Comparison of ENCODE assay signal across 1 cellular context in the genomic region with DNA sequence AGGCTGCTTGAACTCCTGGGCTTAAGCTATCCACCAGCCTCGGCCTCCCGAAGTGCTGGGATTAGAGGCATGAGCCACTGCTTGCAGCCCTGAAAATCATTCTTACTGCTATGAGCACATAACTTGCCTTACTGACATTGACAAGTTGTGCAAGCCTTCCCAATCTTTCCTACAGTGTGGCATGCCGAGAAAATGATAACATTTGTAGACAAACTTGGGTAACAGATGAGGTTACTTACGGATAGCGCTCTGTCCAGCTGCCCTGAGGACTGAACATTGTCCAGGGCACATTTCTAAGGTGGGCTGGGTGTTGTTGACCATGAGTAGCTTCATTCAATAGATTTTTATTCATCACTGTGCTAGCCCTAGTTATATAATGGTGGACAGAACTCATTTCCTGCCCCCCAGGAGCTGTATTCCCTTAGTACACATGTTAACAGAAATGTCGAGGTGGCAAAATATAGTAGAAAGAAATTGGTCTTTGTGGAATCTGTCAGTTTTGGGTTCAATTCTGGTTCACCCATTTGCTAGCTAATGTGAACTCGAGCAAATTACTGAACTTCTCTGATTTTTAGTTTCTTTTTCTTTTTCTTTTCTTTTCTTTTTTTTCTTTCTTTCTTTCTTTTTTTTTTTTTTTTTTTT.
A peak's percentile ranks its signal among the peaks of the same experiment; 100 is the strongest.
TF ChIP-seq lines count a peak whose summit lies in the region.

No MANE protein-coding gene starts in this region.

TF ChIP-seq in HepG2, 621 proteins besides CTCF, POLR2A, EP300 and RAD21 (continued from another document and continues in another):
- TF ChIP-seq, protein P1, sequence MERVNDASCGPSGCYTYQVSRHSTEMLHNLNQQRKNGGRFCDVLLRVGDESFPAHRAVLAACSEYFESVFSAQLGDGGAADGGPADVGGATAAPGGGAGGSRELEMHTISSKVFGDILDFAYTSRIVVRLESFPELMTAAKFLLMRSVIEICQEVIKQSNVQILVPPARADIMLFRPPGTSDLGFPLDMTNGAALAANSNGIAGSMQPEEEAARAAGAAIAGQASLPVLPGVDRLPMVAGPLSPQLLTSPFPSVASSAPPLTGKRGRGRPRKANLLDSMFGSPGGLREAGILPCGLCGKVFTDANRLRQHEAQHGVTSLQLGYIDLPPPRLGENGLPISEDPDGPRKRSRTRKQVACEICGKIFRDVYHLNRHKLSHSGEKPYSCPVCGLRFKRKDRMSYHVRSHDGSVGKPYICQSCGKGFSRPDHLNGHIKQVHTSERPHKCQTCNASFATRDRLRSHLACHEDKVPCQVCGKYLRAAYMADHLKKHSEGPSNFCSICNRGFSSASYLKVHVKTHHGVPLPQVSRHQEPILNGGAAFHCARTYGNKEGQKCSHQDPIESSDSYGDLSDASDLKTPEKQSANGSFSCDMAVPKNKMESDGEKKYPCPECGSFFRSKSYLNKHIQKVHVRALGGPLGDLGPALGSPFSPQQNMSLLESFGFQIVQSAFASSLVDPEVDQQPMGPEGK (CRISPR knock-in tag; IDR thresholded peaks at IDR 0.05), result 0 out of 2 replicates have a peak, but pooled peaks have one; percentile 23
- TF ChIP-seq ZFP82 (CRISPR knock-in tag; IDR thresholded peaks at IDR 0.05; ENCODE audit: borderline replicate concordance), result no peak
- TF ChIP-seq GLI4 (CRISPR knock-in tag; IDR thresholded peaks at IDR 0.05; ENCODE audit: borderline replicate concordance), result no peak
- TF ChIP-seq ZNF879 (CRISPR knock-in tag; IDR thresholded peaks at IDR 0.05), result no peak
- no peak for TF ChIP-seq RBFOX2 (IDR thresholded peaks at IDR 0.05; ENCODE audit: low read depth, low read length)
- peak; percentile 51; the same call in 1 of the 2 replicates for TF ChIP-seq SOX5 (CRISPR knock-in tag; IDR thresholded peaks at IDR 0.05; ENCODE audit: borderline replicate concordance)
- no peak for TF ChIP-seq ZMAT3 (CRISPR knock-in tag; conservative IDR thresholded peaks at IDR 0.05)
- TF ChIP-seq RORA (CRISPR knock-in tag; IDR thresholded peaks at IDR 0.05), result no peak
- no peak for TF ChIP-seq SOX6 (IDR thresholded peaks at IDR 0.05)
- peak; percentile 75 for TF ChIP-seq SOX6 (CRISPR knock-in tag; IDR thresholded peaks at IDR 0.05)
- TF ChIP-seq MAFF (IDR thresholded peaks at IDR 0.05; ENCODE audit: low read depth, low read length), result peak; percentile 75
- TF ChIP-seq POLR2G (IDR thresholded peaks at IDR 0.05; ENCODE audit: low read depth, low read length), result no peak
- TF ChIP-seq, protein P2, sequence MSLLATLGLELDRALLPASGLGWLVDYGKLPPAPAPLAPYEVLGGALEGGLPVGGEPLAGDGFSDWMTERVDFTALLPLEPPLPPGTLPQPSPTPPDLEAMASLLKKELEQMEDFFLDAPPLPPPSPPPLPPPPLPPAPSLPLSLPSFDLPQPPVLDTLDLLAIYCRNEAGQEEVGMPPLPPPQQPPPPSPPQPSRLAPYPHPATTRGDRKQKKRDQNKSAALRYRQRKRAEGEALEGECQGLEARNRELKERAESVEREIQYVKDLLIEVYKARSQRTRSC (CRISPR knock-in tag; IDR thresholded peaks at IDR 0.05; ENCODE audit: low read depth), result no peak
- TF ChIP-seq DNMT3B (CRISPR knock-in tag; conservative IDR thresholded peaks at IDR 0.05), result no peak
- no peak for TF ChIP-seq ZMYM3 (CRISPR knock-in tag; IDR thresholded peaks at IDR 0.05)
- TF ChIP-seq BCL6 (CRISPR knock-in tag; IDR thresholded peaks at IDR 0.05), result peak; percentile 81
- TF ChIP-seq, protein P3, sequence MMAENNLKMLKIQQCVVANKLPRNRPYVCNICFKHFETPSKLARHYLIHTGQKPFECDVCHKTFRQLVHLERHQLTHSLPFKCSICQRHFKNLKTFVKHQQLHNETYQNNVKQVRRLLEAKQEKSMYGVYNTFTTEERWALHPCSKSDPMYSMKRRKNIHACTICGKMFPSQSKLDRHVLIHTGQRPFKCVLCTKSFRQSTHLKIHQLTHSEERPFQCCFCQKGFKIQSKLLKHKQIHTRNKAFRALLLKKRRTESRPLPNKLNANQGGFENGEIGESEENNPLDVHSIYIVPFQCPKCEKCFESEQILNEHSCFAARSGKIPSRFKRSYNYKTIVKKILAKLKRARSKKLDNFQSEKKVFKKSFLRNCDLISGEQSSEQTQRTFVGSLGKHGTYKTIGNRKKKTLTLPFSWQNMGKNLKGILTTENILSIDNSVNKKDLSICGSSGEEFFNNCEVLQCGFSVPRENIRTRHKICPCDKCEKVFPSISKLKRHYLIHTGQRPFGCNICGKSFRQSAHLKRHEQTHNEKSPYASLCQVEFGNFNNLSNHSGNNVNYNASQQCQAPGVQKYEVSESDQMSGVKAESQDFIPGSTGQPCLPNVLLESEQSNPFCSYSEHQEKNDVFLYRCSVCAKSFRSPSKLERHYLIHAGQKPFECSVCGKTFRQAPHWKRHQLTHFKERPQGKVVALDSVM (CRISPR knock-in tag; IDR thresholded peaks at IDR 0.05), result peak; percentile 16; the same call in 1 of the 2 replicates
- peak; percentile 74; the same call in 1 of the 2 replicates for TF ChIP-seq ZMYM2 (CRISPR knock-in tag; IDR thresholded peaks at IDR 0.05)
- TF ChIP-seq ZNF557 (CRISPR knock-in tag; IDR thresholded peaks at IDR 0.05), result no peak
- TF ChIP-seq, protein P4, sequence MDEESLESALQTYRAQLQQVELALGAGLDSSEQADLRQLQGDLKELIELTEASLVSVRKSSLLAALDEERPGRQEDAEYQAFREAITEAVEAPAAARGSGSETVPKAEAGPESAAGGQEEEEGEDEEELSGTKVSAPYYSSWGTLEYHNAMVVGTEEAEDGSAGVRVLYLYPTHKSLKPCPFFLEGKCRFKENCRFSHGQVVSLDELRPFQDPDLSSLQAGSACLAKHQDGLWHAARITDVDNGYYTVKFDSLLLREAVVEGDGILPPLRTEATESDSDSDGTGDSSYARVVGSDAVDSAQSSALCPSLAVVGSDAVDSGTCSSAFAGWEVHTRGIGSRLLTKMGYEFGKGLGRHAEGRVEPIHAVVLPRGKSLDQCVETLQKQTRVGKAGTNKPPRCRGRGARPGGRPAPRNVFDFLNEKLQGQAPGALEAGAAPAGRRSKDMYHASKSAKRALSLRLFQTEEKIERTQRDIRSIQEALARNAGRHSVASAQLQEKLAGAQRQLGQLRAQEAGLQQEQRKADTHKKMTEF (CRISPR knock-in tag; IDR thresholded peaks at IDR 0.05), result 0 out of 2 replicates have a peak, but pooled peaks have one; percentile 32
- TF ChIP-seq ZSCAN9 (CRISPR knock-in tag; IDR thresholded peaks at IDR 0.05; ENCODE audit: borderline replicate concordance), result 0 out of 2 replicates have a peak, but pooled peaks have one; percentile 28
- TF ChIP-seq, protein P5, sequence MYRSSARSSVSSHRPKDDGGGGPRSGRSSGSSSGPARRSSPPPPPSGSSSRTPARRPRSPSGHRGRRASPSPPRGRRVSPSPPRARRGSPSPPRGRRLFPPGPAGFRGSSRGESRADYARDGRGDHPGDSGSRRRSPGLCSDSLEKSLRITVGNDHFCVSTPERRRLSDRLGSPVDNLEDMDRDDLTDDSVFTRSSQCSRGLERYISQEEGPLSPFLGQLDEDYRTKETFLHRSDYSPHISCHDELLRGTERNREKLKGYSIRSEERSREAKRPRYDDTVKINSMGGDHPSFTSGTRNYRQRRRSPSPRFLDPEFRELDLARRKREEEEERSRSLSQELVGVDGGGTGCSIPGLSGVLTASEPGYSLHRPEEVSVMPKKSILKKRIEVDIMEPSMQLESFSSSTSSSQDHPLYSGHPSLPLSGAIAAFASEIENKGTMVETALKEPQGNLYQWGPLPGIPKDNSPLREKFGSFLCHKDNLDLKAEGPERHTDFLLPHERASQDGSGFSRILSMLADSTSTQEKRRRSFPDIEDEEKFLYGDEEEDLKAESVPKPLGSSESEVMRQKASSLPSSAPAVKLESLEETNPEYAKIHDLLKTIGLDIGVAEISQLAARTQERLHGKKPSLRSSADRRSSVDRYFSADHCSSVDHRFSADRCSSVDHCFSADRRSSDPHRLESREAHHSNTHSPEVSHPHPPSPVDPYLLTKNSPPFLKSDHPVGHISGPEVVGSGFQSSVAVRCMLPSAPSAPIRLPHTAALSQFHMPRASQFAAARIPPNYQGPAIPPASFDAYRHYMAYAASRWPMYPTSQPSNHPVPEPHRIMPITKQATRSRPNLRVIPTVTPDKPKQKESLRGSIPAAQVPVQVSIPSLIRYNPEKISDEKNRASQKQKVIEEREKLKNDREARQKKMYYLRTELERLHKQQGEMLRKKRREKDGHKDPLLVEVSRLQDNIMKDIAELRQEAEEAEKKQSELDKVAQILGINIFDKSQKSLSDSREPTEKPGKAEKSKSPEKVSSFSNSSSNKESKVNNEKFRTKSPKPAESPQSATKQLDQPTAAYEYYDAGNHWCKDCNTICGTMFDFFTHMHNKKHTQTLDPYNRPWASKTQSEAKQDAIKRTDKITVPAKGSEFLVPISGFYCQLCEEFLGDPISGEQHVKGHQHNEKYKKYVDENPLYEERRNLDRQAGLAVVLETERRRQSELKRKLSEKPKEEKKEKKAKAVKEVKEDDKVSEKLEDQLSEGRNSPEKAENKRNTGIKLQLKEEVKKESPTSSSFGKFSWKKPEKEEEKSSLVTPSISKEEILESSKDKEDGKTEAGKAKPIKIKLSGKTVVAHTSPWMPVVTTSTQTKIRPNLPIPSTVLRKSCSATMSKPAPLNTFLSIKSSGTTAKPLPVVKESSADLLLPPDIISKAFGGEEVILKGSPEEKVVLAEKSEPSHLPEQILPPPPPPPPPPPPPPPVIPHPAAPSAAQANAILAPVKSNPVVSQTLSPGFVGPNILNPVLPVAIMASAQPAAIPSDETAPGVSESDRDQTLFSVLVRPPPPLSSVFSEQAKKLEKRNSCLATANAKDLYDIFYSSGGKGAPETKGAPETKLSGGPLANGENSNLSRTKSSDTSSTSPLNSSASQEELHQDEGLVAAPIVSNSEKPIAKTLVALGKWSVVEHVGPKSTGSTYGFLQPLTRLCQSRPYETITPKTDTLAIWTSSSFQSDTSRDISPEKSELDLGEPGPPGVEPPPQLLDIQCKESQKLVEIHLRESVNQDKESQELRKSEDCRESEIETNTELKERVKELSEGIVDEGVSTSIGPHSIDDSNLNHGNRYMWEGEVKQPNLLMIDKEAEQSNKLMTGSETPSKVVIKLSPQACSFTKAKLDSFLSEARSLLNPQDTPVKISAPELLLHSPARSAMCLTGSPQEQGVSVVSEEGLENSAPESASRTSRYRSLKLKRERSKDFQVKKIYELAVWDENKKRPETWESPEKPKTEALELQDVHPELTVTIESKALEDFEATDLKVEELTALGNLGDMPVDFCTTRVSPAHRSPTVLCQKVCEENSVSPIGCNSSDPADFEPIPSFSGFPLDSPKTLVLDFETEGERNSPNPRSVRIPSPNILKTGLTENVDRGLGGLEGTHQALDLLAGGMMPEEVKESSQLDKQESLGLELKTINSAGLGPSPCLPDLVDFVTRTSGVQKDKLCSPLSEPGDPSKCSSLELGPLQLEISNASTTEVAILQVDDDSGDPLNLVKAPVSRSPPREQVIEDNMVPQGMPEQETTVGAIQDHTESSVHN (CRISPR knock-in tag; IDR thresholded peaks at IDR 0.05), result no peak
- TF ChIP-seq EED (CRISPR knock-in tag; IDR thresholded peaks at IDR 0.05), result no peak
- TF ChIP-seq CENPX (CRISPR knock-in tag; IDR thresholded peaks at IDR 0.05), result no peak
- no peak for TF ChIP-seq ISL2 (CRISPR knock-in tag; IDR thresholded peaks at IDR 0.05)
- TF ChIP-seq, protein P6, sequence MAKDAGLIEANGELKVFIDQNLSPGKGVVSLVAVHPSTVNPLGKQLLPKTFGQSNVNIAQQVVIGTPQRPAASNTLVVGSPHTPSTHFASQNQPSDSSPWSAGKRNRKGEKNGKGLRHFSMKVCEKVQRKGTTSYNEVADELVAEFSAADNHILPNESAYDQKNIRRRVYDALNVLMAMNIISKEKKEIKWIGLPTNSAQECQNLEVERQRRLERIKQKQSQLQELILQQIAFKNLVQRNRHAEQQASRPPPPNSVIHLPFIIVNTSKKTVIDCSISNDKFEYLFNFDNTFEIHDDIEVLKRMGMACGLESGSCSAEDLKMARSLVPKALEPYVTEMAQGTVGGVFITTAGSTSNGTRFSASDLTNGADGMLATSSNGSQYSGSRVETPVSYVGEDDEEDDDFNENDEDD (CRISPR knock-in tag; IDR thresholded peaks at IDR 0.05; ENCODE audit: borderline replicate concordance), result no peak
- no peak for TF ChIP-seq ESRRA (CRISPR knock-in tag; IDR thresholded peaks at IDR 0.05; ENCODE audit: low read depth)
- TF ChIP-seq, protein P7, sequence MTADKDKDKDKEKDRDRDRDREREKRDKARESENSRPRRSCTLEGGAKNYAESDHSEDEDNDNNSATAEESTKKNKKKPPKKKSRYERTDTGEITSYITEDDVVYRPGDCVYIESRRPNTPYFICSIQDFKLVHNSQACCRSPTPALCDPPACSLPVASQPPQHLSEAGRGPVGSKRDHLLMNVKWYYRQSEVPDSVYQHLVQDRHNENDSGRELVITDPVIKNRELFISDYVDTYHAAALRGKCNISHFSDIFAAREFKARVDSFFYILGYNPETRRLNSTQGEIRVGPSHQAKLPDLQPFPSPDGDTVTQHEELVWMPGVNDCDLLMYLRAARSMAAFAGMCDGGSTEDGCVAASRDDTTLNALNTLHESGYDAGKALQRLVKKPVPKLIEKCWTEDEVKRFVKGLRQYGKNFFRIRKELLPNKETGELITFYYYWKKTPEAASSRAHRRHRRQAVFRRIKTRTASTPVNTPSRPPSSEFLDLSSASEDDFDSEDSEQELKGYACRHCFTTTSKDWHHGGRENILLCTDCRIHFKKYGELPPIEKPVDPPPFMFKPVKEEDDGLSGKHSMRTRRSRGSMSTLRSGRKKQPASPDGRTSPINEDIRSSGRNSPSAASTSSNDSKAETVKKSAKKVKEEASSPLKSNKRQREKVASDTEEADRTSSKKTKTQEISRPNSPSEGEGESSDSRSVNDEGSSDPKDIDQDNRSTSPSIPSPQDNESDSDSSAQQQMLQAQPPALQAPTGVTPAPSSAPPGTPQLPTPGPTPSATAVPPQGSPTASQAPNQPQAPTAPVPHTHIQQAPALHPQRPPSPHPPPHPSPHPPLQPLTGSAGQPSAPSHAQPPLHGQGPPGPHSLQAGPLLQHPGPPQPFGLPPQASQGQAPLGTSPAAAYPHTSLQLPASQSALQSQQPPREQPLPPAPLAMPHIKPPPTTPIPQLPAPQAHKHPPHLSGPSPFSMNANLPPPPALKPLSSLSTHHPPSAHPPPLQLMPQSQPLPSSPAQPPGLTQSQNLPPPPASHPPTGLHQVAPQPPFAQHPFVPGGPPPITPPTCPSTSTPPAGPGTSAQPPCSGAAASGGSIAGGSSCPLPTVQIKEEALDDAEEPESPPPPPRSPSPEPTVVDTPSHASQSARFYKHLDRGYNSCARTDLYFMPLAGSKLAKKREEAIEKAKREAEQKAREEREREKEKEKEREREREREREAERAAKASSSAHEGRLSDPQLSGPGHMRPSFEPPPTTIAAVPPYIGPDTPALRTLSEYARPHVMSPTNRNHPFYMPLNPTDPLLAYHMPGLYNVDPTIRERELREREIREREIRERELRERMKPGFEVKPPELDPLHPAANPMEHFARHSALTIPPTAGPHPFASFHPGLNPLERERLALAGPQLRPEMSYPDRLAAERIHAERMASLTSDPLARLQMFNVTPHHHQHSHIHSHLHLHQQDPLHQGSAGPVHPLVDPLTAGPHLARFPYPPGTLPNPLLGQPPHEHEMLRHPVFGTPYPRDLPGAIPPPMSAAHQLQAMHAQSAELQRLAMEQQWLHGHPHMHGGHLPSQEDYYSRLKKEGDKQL (CRISPR knock-in tag; IDR thresholded peaks at IDR 0.05; ENCODE audit: low read depth), result no peak
